ENCODE assay signal across 14 cellular contexts in the genomic region with DNA sequence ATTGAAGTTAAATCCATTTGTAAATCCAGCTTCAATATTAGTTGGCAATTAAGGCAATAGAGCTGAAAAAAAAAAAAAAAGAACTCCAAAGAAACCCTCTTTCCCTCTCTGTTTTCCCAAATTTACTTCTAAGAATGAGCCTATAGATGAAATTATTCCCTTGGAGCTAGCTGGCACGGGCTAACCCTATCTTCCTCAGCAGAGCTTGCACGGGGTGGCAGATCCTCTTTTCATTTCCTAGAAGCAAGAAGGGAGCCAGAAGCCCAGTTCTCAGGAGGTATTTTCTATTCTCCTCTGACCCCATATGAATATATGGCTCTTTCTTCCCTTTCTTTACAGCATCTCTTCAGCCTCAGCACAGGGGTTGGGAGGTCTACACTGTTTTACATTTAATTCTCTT.
"Had no signal": no experiment of that assay in that cellular context is flagged by ENCODE, and none has a peak within 500 bp of the region (broad histone marks: within the 10 kb centered on the region; RNA-seq: fewer than 3 reads in every experiment).

No MANE protein-coding gene starts in this region.

- H3K36me3 ChIP-seq: heart right ventricle, left ventricle myocardium inferior had no signal

- H3K4me3 ChIP-seq: heart right ventricle, left ventricle myocardium inferior, tibial artery had no signal

- H3K27ac ChIP-seq: heart right ventricle, left ventricle myocardium inferior, tibial artery had no signal

- H3K27ac Mint-ChIP-seq: activated naive CD4-positive, alpha-beta T cell treated with anti-CD3 and anti-CD28 coated beads for 36 hours had no signal

- H3K9me3 ChIP-seq: heart right ventricle, left ventricle myocardium inferior, tibial artery had no signal

- H3K9me3 Mint-ChIP-seq: activated naive CD4-positive, alpha-beta T cell treated with anti-CD3 and anti-CD28 coated beads for 36 hours; activated T-cell treated with anti-CD3 and anti-CD28 coated beads, Interleukin-2, amount 50 U/mL, for 4 hours; neural crest cell had no signal

- H3K27me3 ChIP-seq: heart right ventricle, tibial artery had no signal

- DNase-seq: activated CD4-positive, alpha-beta T cell treated with anti-CD3 and anti-CD28 coated beads, Interleukin-2, amount 50 U/mL, for 1 hour; activated CD4-positive, CD25-positive, alpha-beta regulatory T cell treated with anti-CD3 and anti-CD28 coated beads, Interleukin-2, amount 50 U/mL, for 72 hours; activated CD8-positive, alpha-beta memory T cell treated with anti-CD3 and anti-CD28 coated beads, Interleukin-2, amount 50 U/mL, for 4 hours; activated naive CD4-positive, alpha-beta T cell treated with anti-CD3 and anti-CD28 coated beads for 36 hours; activated T-cell treated with anti-CD3 and anti-CD28 coated beads, Interleukin-2, amount 50 U/mL, for 4 hours; heart right ventricle; left ventricle myocardium inferior; stimulated activated CD4-positive, alpha-beta T cell treated with anti-CD3 and anti-CD28 coated beads, Interleukin-12 subunit alpha, Interleukin-12 subunit beta, amount 100 ng/mL, for 4 hours; stimulated activated CD4-positive, alpha-beta T cell treated with anti-CD3 and anti-CD28 coated beads, Interleukin-1b, Interleukin-23, amount 100 ng/mL, for 48 hours; stimulated activated CD8-positive, alpha-beta memory T cell treated with anti-CD3 and anti-CD28 coated beads, Interleukin-4, amount 100 ng/mL, for 48 hours; stimulated activated naive CD4-positive, alpha-beta T cell; tibial artery had no signal

- H3K4me1 ChIP-seq: left ventricle myocardium inferior, tibial artery had no signal

- ATAC-seq: activated T-cell treated with anti-CD3 and anti-CD28 coated beads, Interleukin-2, amount 50 U/mL, for 4 hours; esophagus mucosa; heart right ventricle had no signal

- H3K4me3 Mint-ChIP-seq: activated naive CD4-positive, alpha-beta T cell treated with anti-CD3 and anti-CD28 coated beads for 36 hours; activated T-cell treated with anti-CD3 and anti-CD28 coated beads, Interleukin-2, amount 50 U/mL, for 4 hours; neural crest cell had no signal
